ENCODE assay signal across 18 cellular contexts in genomic region chr12:76244298-76244697, GRCh38.
A peak's percentile ranks its signal among the peaks of the same experiment; 100 is the strongest.
DNase-seq lines count a peak whose midpoint lies in the region; ATAC-seq and TF ChIP-seq lines count a peak whose summit lies in the region.
"Had no signal": no experiment of that assay in that cellular context is flagged by ENCODE, and none has a peak within 500 bp of the region (broad histone marks: within the 10 kb centered on the region; RNA-seq: fewer than 3 reads in every experiment).

No MANE protein-coding gene starts in this region.

- no peak for TF ChIP-seq EP300 in esophagus muscularis mucosa (IDR thresholded peaks at IDR 0.05)

- H3K4me1 Mint-ChIP-seq in stimulated activated naive CD8-positive, alpha-beta T cell treated with anti-CD3 and anti-CD28 coated beads, Interleukin-15, amount 100 ng/mL, for 72 hours, result no peaks in the 10 kb centered on the region

- H3K27ac ChIP-seq in right atrium auricular region (no peak overlapping the region), esophagus muscularis mucosa (replicated peaks in 1 of 4) (no peak overlapping the region)
- H3K27ac ChIP-seq: 22Rv1, A549, C4-2B, GM23248, HL-60 had no signal

- H3K36me3 ChIP-seq in right atrium auricular region, result no peaks in the 10 kb centered on the region
- no peaks in the 10 kb centered on the region for H3K36me3 ChIP-seq in esophagus muscularis mucosa
- H3K36me3 ChIP-seq: HAP-1 had no signal

- ATAC-seq in Right ventricle myocardium inferior (peak; percentile 55), left ventricle myocardium superior (peak; percentile 67), HG03439 (IDR thresholded peaks at IDR 0.05; ENCODE audit: unreplicated experiment) (no peak)
- no peak for ATAC-seq in stimulated activated naive CD8-positive, alpha-beta T cell treated with anti-CD3 and anti-CD28 coated beads, Interleukin-15, amount 100 ng/mL, for 72 hours
- ATAC-seq: A549 had no signal

- H3K4me1 ChIP-seq in right atrium auricular region (no peaks in the 10 kb centered on the region), esophagus muscularis mucosa (peaks cover 0 to 7% (median 6%) of the 10 kb centered on the region in 4 donors)

- DNase-seq in Right ventricle myocardium inferior (ENCODE audit: missing footprints) (no peak), right atrium auricular region (ENCODE audit: low spot score) (no peak), esophagus muscularis mucosa (ENCODE audit: extremely low spot score) (peak; percentile 37), left ventricle myocardium superior (no peak), stromal cell of bone marrow (ENCODE audit: low read depth) (peak; percentile 9)
- no peak for DNase-seq in stimulated activated naive CD8-positive, alpha-beta T cell treated with anti-CD3 and anti-CD28 coated beads, Interleukin-15, amount 100 ng/mL, for 72 hours
- DNase-seq: AML-193; CD4-positive, alpha-beta T cell; DMS153; DMS79; GDM1; GM23248 had no signal

- intact Hi-C loops in Right ventricle myocardium inferior (cut with DNase I), result no loop called here
- intact Hi-C loops in esophagus muscularis mucosa (cut with DNase I), result no loop called here
- intact Hi-C loops in left ventricle myocardium superior (cut with micrococcal nuclease), result no loop called here

- H3K4me3 ChIP-seq in right atrium auricular region (no peak overlapping the region), esophagus muscularis mucosa (no peak overlapping the region)
- H3K4me3 ChIP-seq: A549, GM23248, HAP-1 had no signal

- TF ChIP-seq CTCF in right atrium auricular region (IDR thresholded peaks at IDR 0.05) (no peak), esophagus muscularis mucosa (IDR thresholded peaks at IDR 0.05) (no peak)

- H3K27ac Mint-ChIP-seq in stimulated activated naive CD8-positive, alpha-beta T cell treated with anti-CD3 and anti-CD28 coated beads, Interleukin-15, amount 100 ng/mL, for 72 hours, result no peak overlapping the region
- H3K27ac Mint-ChIP-seq: CD4-positive, alpha-beta T cell had no signal

- no peaks in the 10 kb centered on the region for H3K9me3 ChIP-seq in right atrium auricular region
- no peaks in the 10 kb centered on the region for H3K9me3 ChIP-seq in esophagus muscularis mucosa
- H3K9me3 ChIP-seq: A549, HAP-1 had no signal

- H3K4me3 Mint-ChIP-seq in stimulated activated naive CD8-positive, alpha-beta T cell treated with anti-CD3 and anti-CD28 coated beads, Interleukin-15, amount 100 ng/mL, for 72 hours, result no peak overlapping the region
- H3K4me3 Mint-ChIP-seq: CD4-positive, alpha-beta T cell had no signal

- no peaks in the 10 kb centered on the region for H3K9me3 Mint-ChIP-seq in stimulated activated naive CD8-positive, alpha-beta T cell treated with anti-CD3 and anti-CD28 coated beads, Interleukin-15, amount 100 ng/mL, for 72 hours
- H3K9me3 Mint-ChIP-seq: CD4-positive, alpha-beta T cell had no signal

- TF ChIP-seq POLR2A in esophagus muscularis mucosa (IDR thresholded peaks at IDR 0.05; ENCODE audit: low read depth), result no peak

- H3K27me3 ChIP-seq in right atrium auricular region (no peaks in the 10 kb centered on the region), esophagus muscularis mucosa (no peaks in the 10 kb centered on the region)

- 68% methylated on average over 3 of the region's 3 CpGs for WGBS in esophagus muscularis mucosa

- peaks cover 33% of the 10 kb centered on the region for H3K27me3 Mint-ChIP-seq in stimulated activated naive CD8-positive, alpha-beta T cell treated with anti-CD3 and anti-CD28 coated beads, Interleukin-15, amount 100 ng/mL, for 72 hours
- H3K27me3 Mint-ChIP-seq: CD4-positive, alpha-beta T cell had no signal

Comparison
In these comparisons a context has a peak if more than half of its experiments do, and no peak if none do; other contexts are left out.
1. ATAC-seq: peak in Right ventricle myocardium inferior (single experiment) and left ventricle myocardium superior (single experiment); none in stimulated activated naive CD8-positive, alpha-beta T cell treated with anti-CD3 and anti-CD28 coated beads, Interleukin-15, amount 100 ng/mL, for 72 hours (single experiment) and HG03439 (single experiment).
2. DNase-seq: peak in esophagus muscularis mucosa (single experiment) and stromal cell of bone marrow (single experiment); none in Right ventricle myocardium inferior (single experiment), right atrium auricular region (single experiment), left ventricle myocardium superior (single experiment) and stimulated activated naive CD8-positive, alpha-beta T cell treated with anti-CD3 and anti-CD28 coated beads, Interleukin-15, amount 100 ng/mL, for 72 hours (0 of 2).